ENCODE assay signal across 3 cellular contexts in genomic region chr2:131165562-131165961, GRCh38. TPM values are rescaled to one million over a fixed set of nuclear protein-coding genes. Genes with fewer than 3 reads are reported as not detected.
"Had no signal": no experiment of that assay in that cellular context is flagged by ENCODE, and none has a peak within 500 bp of the region (broad histone marks: within the 10 kb centered on the region; RNA-seq: fewer than 3 reads in every experiment).

No MANE protein-coding gene starts in this region.

RNA-seq across cellular contexts. Expression of gene POTEE, which starts 43.8 kb away (rescaled TPM):
- polyA plus RNA-seq: esophagus, heart left ventricle, heart right ventricle had no signal
